In genomic region chr2:60641866-60642788, GRCh38 we compare ENCODE assay signal across 8 cellular contexts.
DNase-seq lines count a peak whose midpoint lies in the region; ATAC-seq and TF ChIP-seq lines count a peak whose summit lies in the region.

No MANE protein-coding gene starts in this region.

- no peaks in the 10 kb centered on the region for H3K9me3 Mint-ChIP-seq in progenitor cell of endocrine pancreas (ENCODE audit: low read depth)
- H3K9me3 Mint-ChIP-seq in activated T-helper 1 cell treated with anti-CD3 and anti-CD28 coated beads, Interleukin-12 subunit alpha, Interleukin-12 subunit beta, Interleukin-2, Interleukin-4 antibody, amounts not matched to agents 30 ng/mL and 10 ng/mL and 1 ng/mL, durations not matched to agents 14 hours and 24 hours and 36 hours = no peaks in the 10 kb centered on the region

- peak; percentile 84 for TF ChIP-seq CTCF in progenitor cell of endocrine pancreas (IDR thresholded peaks at IDR 0.05; ENCODE audit: unreplicated experiment)

- H3K27me3 Mint-ChIP-seq in progenitor cell of endocrine pancreas = peaks cover 8% of the 10 kb centered on the region
- H3K27me3 Mint-ChIP-seq in activated T-helper 1 cell treated with anti-CD3 and anti-CD28 coated beads, Interleukin-12 subunit alpha, Interleukin-12 subunit beta, Interleukin-2, Interleukin-4 antibody, amounts not matched to agents 30 ng/mL and 10 ng/mL and 1 ng/mL, durations not matched to agents 14 hours and 24 hours and 36 hours (ENCODE audit: insufficient read depth) = no peaks in the 10 kb centered on the region

- H3K4me3 Mint-ChIP-seq in progenitor cell of endocrine pancreas (ENCODE audit: low read depth) = no peak overlapping the region
- no peak overlapping the region for H3K4me3 Mint-ChIP-seq in activated T-helper 1 cell treated with anti-CD3 and anti-CD28 coated beads, Interleukin-12 subunit alpha, Interleukin-12 subunit beta, Interleukin-2, Interleukin-4 antibody, amounts not matched to agents 30 ng/mL and 10 ng/mL and 1 ng/mL, durations not matched to agents 14 hours and 24 hours and 36 hours

- H3K36me3 Mint-ChIP-seq in progenitor cell of endocrine pancreas (ENCODE audit: insufficient read depth) = no peaks in the 10 kb centered on the region
- no peaks in the 10 kb centered on the region for H3K36me3 Mint-ChIP-seq in activated T-helper 1 cell treated with anti-CD3 and anti-CD28 coated beads, Interleukin-12 subunit alpha, Interleukin-12 subunit beta, Interleukin-2, Interleukin-4 antibody, amounts not matched to agents 30 ng/mL and 10 ng/mL and 1 ng/mL, durations not matched to agents 14 hours and 24 hours and 36 hours (ENCODE audit: low read depth)

- intact Hi-C loops in activated T-helper 1 cell treated with anti-CD3 and anti-CD28 coated beads, Interleukin-12 subunit alpha, Interleukin-12 subunit beta, Interleukin-2, Interleukin-4 antibody, amounts not matched to agents 30 ng/mL and 10 ng/mL and 1 ng/mL, durations not matched to agents 14 hours and 24 hours and 36 hours (cut with micrococcal nuclease) = no loop called here

- H3K27ac Mint-ChIP-seq in progenitor cell of endocrine pancreas = no peak overlapping the region
- H3K27ac Mint-ChIP-seq in activated T-helper 1 cell treated with anti-CD3 and anti-CD28 coated beads, Interleukin-12 subunit alpha, Interleukin-12 subunit beta, Interleukin-2, Interleukin-4 antibody, amounts not matched to agents 30 ng/mL and 10 ng/mL and 1 ng/mL, durations not matched to agents 14 hours and 24 hours and 36 hours = no peak overlapping the region

- DNase-seq in DMS114 treated with DMSO at 0.1 percent for 48 hours (lab: John Stamatoyannopoulos, UW; ENCODE audit: unreplicated experiment) = peak; percentile 15
- peak; percentile 6 for DNase-seq in NCI-H1048 (lab: John Stamatoyannopoulos, UW)
- peak; percentile 36 for DNase-seq in activated CD4-positive, alpha-beta T cell treated with anti-CD3 and anti-CD28 coated beads for 48 hours
- peak; percentile 41 for DNase-seq in fibroblast of the conjunctiva (ENCODE audit: low read depth)
- no peak for DNase-seq in progenitor cell of endocrine pancreas (ENCODE audit: low spot score, unreplicated experiment)
- DNase-seq in activated T-helper 1 cell treated with anti-CD3 and anti-CD28 coated beads, Interleukin-12 subunit alpha, Interleukin-12 subunit beta, Interleukin-2, Interleukin-4 antibody, amounts not matched to agents 30 ng/mL and 10 ng/mL and 1 ng/mL, durations not matched to agents 14 hours and 24 hours and 36 hours (ENCODE audit: low spot score) = no peak
- DNase-seq in DMS153 treated with DMSO at 0.1 percent for 48 hours (lab: John Stamatoyannopoulos, UW; ENCODE audit: unreplicated experiment) = no peak

- peak; percentile 64 for ATAC-seq in GM21390 (IDR thresholded peaks at IDR 0.05; ENCODE audit: unreplicated experiment)

- H3K4me1 Mint-ChIP-seq in progenitor cell of endocrine pancreas (ENCODE audit: low read depth) = no peaks in the 10 kb centered on the region
- H3K4me1 Mint-ChIP-seq in activated T-helper 1 cell treated with anti-CD3 and anti-CD28 coated beads, Interleukin-12 subunit alpha, Interleukin-12 subunit beta, Interleukin-2, Interleukin-4 antibody, amounts not matched to agents 30 ng/mL and 10 ng/mL and 1 ng/mL, durations not matched to agents 14 hours and 24 hours and 36 hours (ENCODE audit: low read depth) = no peaks in the 10 kb centered on the region

Comparison
In these comparisons a context has a peak if more than half of its experiments do, and no peak if none do; other contexts are left out.
1. DNase-seq: peak in DMS114 treated with DMSO at 0.1 percent for 48 hours (single experiment), NCI-H1048 (single experiment), activated CD4-positive, alpha-beta T cell treated with anti-CD3 and anti-CD28 coated beads for 48 hours (single experiment) and fibroblast of the conjunctiva (single experiment); none in progenitor cell of endocrine pancreas (single experiment), activated T-helper 1 cell treated with anti-CD3 and anti-CD28 coated beads, Interleukin-12 subunit alpha, Interleukin-12 subunit beta, Interleukin-2, Interleukin-4 antibody, amounts not matched to agents 30 ng/mL and 10 ng/mL and 1 ng/mL, durations not matched to agents 14 hours and 24 hours and 36 hours (single experiment) and DMS153 treated with DMSO at 0.1 percent for 48 hours (single experiment).